In the genomic region with DNA sequence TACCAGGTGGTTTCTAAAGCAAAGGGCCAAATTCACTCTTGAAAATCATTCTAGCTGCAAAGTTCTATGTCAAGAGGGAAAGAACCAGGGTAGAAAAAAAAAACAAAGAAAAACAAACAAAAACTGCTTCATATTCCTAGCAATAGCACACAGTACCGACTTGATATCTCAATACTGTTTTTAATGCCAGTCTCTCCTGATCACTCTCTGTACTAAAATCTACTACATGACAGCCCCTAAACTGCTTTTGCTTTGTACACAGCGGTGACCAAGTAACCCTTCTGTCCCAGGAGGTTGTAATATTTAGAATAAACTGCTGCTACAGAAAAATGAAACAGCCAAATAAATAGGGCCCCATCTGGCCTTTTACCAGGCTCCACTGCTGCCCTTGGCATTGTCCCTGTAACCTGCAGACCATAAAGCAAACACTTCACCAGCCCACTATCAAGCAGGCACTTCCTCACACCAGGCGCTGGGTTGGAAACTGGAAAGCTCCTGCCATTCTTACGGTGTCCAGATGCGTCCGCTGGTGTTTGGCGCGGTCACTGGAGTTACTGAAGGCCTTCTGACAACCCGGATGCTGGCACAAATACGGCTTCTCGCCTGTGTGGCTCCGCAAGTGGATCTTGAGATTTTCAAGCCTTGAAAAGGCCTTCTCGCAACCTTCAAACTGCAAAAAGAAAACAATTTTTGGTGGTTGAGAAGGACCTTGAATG, we compare ENCODE assay signal across 15 cellular contexts.
DNase-seq lines count a peak whose midpoint lies in the region; ATAC-seq and TF ChIP-seq lines count a peak whose summit lies in the region.
"Had no signal": no experiment of that assay in that cellular context is flagged by ENCODE, and none has a peak within 500 bp of the region (broad histone marks: within the 10 kb centered on the region; RNA-seq: fewer than 3 reads in every experiment).

No MANE protein-coding gene starts in this region.

- H3K27ac ChIP-seq in right atrium auricular region: no peak overlapping the region
- H3K27ac ChIP-seq in adrenal gland: peak overlapping the region in 1 of 5 donors; percentile 22
- peak overlapping the region; percentile 31 to 54 for H3K27ac ChIP-seq in left lung
- H3K27ac ChIP-seq: PC-9 had no signal

- H3K36me3 ChIP-seq in right atrium auricular region (no peaks in the 10 kb centered on the region), adrenal gland (replicated peaks in 1 of 2) (no peaks in the 10 kb centered on the region), left lung (no peaks in the 10 kb centered on the region)

- no peaks in the 10 kb centered on the region for H3K9me3 ChIP-seq in right atrium auricular region
- no peaks in the 10 kb centered on the region for H3K9me3 ChIP-seq in adrenal gland (replicated peaks in 1 of 3)
- H3K9me3 ChIP-seq in left lung: no peaks in the 10 kb centered on the region

- intact Hi-C loops in Right ventricle myocardium superior (cut with DNase I): no loop called here
- intact Hi-C loops in adrenal gland (cut with DNase I): no loop called here
- intact Hi-C loops in left lung (cut with DNase I): no loop called here

- no peaks in the 10 kb centered on the region for H3K4me1 ChIP-seq in right atrium auricular region
- H3K4me1 ChIP-seq in adrenal gland (replicated peaks in 1 of 2): no peaks in the 10 kb centered on the region
- no peaks in the 10 kb centered on the region for H3K4me1 ChIP-seq in left lung

- TF ChIP-seq POLR2A in adrenal gland (IDR thresholded peaks at IDR 0.05): peak in 1 of 2 donors; percentile 30

- no peak for TF ChIP-seq CTCF in right atrium auricular region (IDR thresholded peaks at IDR 0.05)
- TF ChIP-seq CTCF in adrenal gland (IDR thresholded peaks at IDR 0.05): no peak
- TF ChIP-seq CTCF in left lung (IDR thresholded peaks at IDR 0.05): no peak

- peak; percentile 94 for ATAC-seq in Right ventricle myocardium superior (ENCODE audit: poor library complexity)
- ATAC-seq in left lung: peak; percentile 90
- no peak for ATAC-seq in HG03135 (IDR thresholded peaks at IDR 0.05; ENCODE audit: unreplicated experiment)

- DNase-seq in Right ventricle myocardium superior: peak; percentile 76
- no peak for DNase-seq in right atrium auricular region (ENCODE audit: low spot score)
- DNase-seq in adrenal gland: peak; percentile 28 to 82 (median 46)
- DNase-seq in left lung: peak; percentile 69 to 80
- no peak for DNase-seq in RPMI8226
- no peak for DNase-seq in D341Med (ENCODE audit: low spot score)
- DNase-seq in foreskin melanocyte: no peak
- DNase-seq: activated CD4-positive, CD25-positive, alpha-beta regulatory T cell; activated CD8-positive, alpha-beta memory T cell treated with anti-CD3 and anti-CD28 coated beads, Interleukin-2, amount 50 U/mL, for 4 hours; activated naive CD4-positive, alpha-beta T cell treated with anti-CD3 and anti-CD28 coated beads, Interleukin-2, amount 50 U/mL, for 16 hours; NCI-H1105 treated with DMSO at 0.1 percent for 48 hours; PC-9; stimulated activated CD4-positive, alpha-beta T cell treated with anti-CD3 and anti-CD28 coated beads, Interleukin-15, amount 100 ng/mL, for 24 hours; trophoblast cell had no signal

- H3K27me3 ChIP-seq in right atrium auricular region (no peaks in the 10 kb centered on the region), adrenal gland (no peaks in the 10 kb centered on the region), left lung (no peaks in the 10 kb centered on the region)

- H3K4me3 ChIP-seq in right atrium auricular region (no peak overlapping the region), adrenal gland (no peak overlapping the region), left lung (no peak overlapping the region)
- H3K4me3 ChIP-seq: PC-9 had no signal

- 53 to 83% (median 71%) methylated on average over 12 to 13 of the region's 13 CpGs for WGBS in adrenal gland, 4 donors

Comparison
In these comparisons a context has a peak if more than half of its experiments do, and no peak if none do; other contexts are left out.
1. DNase-seq: peak in Right ventricle myocardium superior (single experiment), adrenal gland (7 of 7) and left lung (2 of 2); none in right atrium auricular region (single experiment), RPMI8226 (single experiment), D341Med (single experiment) and foreskin melanocyte (single experiment).
2. H3K27ac ChIP-seq: peak in left lung (2 of 2); none in right atrium auricular region (0 of 2).